9 cellular contexts compared by ENCODE assay signal in the genomic region with DNA sequence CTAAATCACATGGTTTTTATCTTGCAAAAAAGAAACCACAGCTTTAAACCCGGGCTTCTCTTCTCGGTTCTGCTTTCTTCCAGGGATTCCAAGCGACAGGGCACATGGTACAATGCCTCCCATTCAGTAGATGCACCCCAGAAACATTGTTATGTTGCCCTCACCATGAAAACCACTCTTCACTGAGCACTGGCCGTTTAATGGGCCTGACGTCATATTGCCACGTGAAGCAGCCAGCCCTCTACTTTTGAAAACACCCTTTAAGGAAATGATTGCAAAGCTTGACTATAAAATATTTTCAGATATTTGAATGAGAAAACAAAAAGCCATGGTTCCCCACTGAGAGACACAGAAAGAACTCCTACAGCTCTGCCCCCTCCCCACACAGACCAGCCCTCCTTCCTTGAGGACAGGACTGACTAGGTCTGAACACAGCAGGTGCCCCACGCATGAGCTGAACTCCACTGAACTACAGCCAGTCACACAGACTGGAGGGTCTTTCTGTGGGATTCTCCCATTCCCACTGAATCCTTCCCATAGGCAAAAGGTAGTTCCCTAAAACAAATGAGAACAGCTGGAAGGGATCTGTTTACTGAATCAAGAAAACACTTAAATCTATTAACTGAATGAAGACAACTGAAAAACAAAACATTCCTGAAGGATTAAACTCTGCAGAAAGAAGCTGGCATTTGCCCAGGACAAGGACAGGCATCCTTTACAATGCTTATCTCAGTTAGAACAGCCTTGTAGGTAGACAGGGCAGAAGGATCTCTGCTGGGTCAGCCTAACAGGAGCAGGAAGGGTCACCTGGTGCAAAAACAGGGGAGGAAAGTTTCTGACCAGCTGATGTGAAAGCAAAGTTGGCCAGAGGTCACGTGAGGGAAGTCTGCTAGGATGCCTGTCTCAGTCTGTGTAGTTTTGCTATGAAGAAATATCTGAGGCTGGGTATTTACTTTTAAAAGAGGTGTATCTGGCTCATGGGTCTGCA.
A peak's percentile ranks its signal among the peaks of the same experiment; 100 is the strongest.
DNase-seq lines count a peak whose midpoint lies in the region; ATAC-seq and TF ChIP-seq lines count a peak whose summit lies in the region.
"Had no signal": no experiment of that assay in that cellular context is flagged by ENCODE, and none has a peak within 500 bp of the region (broad histone marks: within the 10 kb centered on the region; RNA-seq: fewer than 3 reads in every experiment).

No MANE protein-coding gene starts in this region.

- no CpG with 5 or more reads among the region's 8 CpGs for WGBS in neuronal stem cell (ENCODE audit: extremely low coverage in 2 of 2, insufficient read length in 2 of 2, insufficient replicate concordance in 1 of 2), 2 donors

- H3K27me3 Mint-ChIP-seq in Calu3 (ENCODE audit: unreplicated experiment): no peaks in the 10 kb centered on the region
- peaks cover 1% of the 10 kb centered on the region for H3K27me3 Mint-ChIP-seq in dendritic cell treated with granulocyte-macrophage colony-stimulating factor and Interleukin-4, amounts not matched to agents 40 ng/mL and 50 ng/mL, for 4 days

- peak overlapping the region; percentile 32 for H3K4me3 Mint-ChIP-seq in Calu3 (ENCODE audit: low read depth, unreplicated experiment)
- no peak overlapping the region for H3K4me3 Mint-ChIP-seq in dendritic cell treated with granulocyte-macrophage colony-stimulating factor and Interleukin-4, amounts not matched to agents 40 ng/mL and 50 ng/mL, for 4 days

- peaks cover 3 to 9% of the 10 kb centered on the region in 2 donors for H3K9me3 ChIP-seq in neuronal stem cell (replicated peaks in 1 of 2; ENCODE audit: control insufficient read depth in 2 of 2, insufficient read depth in 1 of 2, low read depth in 1 of 2, low read length in 2 of 2)

- no peaks in the 10 kb centered on the region for H3K36me3 Mint-ChIP-seq in Calu3 (ENCODE audit: insufficient read depth, unreplicated experiment)
- H3K36me3 Mint-ChIP-seq in dendritic cell treated with granulocyte-macrophage colony-stimulating factor and Interleukin-4, amounts not matched to agents 40 ng/mL and 50 ng/mL, for 4 days (ENCODE audit: low read depth): no peaks in the 10 kb centered on the region

- peak; percentile 12 for DNase-seq in Calu3
- peak; percentile 28 to 58 for DNase-seq in NCI-H526 (lab: John Stamatoyannopoulos, UW)
- DNase-seq in neuronal stem cell (ENCODE audit: low spot score): no peak
- DNase-seq: NCI-H146 had no signal

- H3K18ac ChIP-seq in neuronal stem cell (ENCODE audit: low read length): peak overlapping the region; percentile 27

- H3K4me1 Mint-ChIP-seq in Calu3 (ENCODE audit: low read depth, unreplicated experiment): peaks cover 25% of the 10 kb centered on the region
- peaks cover 22% of the 10 kb centered on the region for H3K4me1 Mint-ChIP-seq in dendritic cell treated with granulocyte-macrophage colony-stimulating factor and Interleukin-4, amounts not matched to agents 40 ng/mL and 50 ng/mL, for 4 days (ENCODE audit: low read depth)

- no peak overlapping the region for H3K23ac ChIP-seq in neuronal stem cell (ENCODE audit: low read depth, low read length, poor library complexity)

- no peak overlapping the region for H3K14ac ChIP-seq in neuronal stem cell (ENCODE audit: low read length)

- no peaks in the 10 kb centered on the region for H3K79me1 ChIP-seq in neuronal stem cell (ENCODE audit: low read depth, low read length)

- no peaks in the 10 kb centered on the region for H3K36me3 ChIP-seq in neuronal stem cell (replicated peaks in 1 of 2; ENCODE audit: control insufficient read depth in 2 of 2, insufficient read depth in 2 of 2, low read length in 2 of 2)

- no peak overlapping the region for H3K4ac ChIP-seq in neuronal stem cell (ENCODE audit: low read length)

- H2AK5ac ChIP-seq in neuronal stem cell (ENCODE audit: low read depth, low read length): no peak overlapping the region

- H2AFZ ChIP-seq in neuronal stem cell (ENCODE audit: low read length): peak overlapping the region; percentile 50

- H4K8ac ChIP-seq in neuronal stem cell (ENCODE audit: low read depth, low read length): no peak overlapping the region

- BruUV-seq in Calu3 (replicated peaks; lab: Mats Ljungman, UMichigan): no TSS peak

- no peak overlapping the region for H3K4me3 ChIP-seq in neuronal stem cell (ENCODE audit: low read length in 2 of 2)

- ATAC-seq in HG03378 (IDR thresholded peaks at IDR 0.05; ENCODE audit: unreplicated experiment) (no peak), GM21390 (IDR thresholded peaks at IDR 0.05; ENCODE audit: unreplicated experiment) (no peak), GM19035 (IDR thresholded peaks at IDR 0.05; ENCODE audit: unreplicated experiment) (no peak), HG03469 (IDR thresholded peaks at IDR 0.05; ENCODE audit: unreplicated experiment) (no peak)

- H3K4me1 ChIP-seq in neuronal stem cell (ENCODE audit: control insufficient read depth in 2 of 2, insufficient read depth in 1 of 2, low read depth in 1 of 2, low read length in 2 of 2): peaks cover 9 to 11% of the 10 kb centered on the region in 2 donors

- intact Hi-C loops in Calu3 (cut with micrococcal nuclease; ENCODE audit: unreplicated experiment): no loop called here
- intact Hi-C loops in dendritic cell treated with granulocyte-macrophage colony-stimulating factor and Interleukin-4, amounts not matched to agents 40 ng/mL and 50 ng/mL, for 4 days (cut with micrococcal nuclease): no loop called here

- no peak overlapping the region for H2BK12ac ChIP-seq in neuronal stem cell (ENCODE audit: low read length)

- peak overlapping the region; percentile 74 for H3K27ac Mint-ChIP-seq in Calu3 (ENCODE audit: unreplicated experiment)
- peak overlapping the region; percentile 63 for H3K27ac Mint-ChIP-seq in dendritic cell treated with granulocyte-macrophage colony-stimulating factor and Interleukin-4, amounts not matched to agents 40 ng/mL and 50 ng/mL, for 4 days

- H3K27ac ChIP-seq in neuronal stem cell (replicated peaks; ENCODE audit: low read length): no peak overlapping the region

- CTCF ChIA-PET in Calu3 (lab: Charles Lee): no interaction called here

- H3K9ac ChIP-seq in neuronal stem cell (ENCODE audit: low read depth, low read length, poor library complexity): no peak overlapping the region

- no peak overlapping the region for H2BK15ac ChIP-seq in neuronal stem cell (ENCODE audit: low read length)

- H2BK5ac ChIP-seq in neuronal stem cell (ENCODE audit: low read length): no peak overlapping the region

- no peak for TF ChIP-seq CTCF in Calu3 (IDR thresholded peaks at IDR 0.05; ENCODE audit: unreplicated experiment)

- no peak overlapping the region for H3K4me2 ChIP-seq in neuronal stem cell (ENCODE audit: insufficient read depth, low read length, poor library complexity, severe bottlenecking)

- H3K9me3 Mint-ChIP-seq in Calu3 (ENCODE audit: low read depth, unreplicated experiment): no peaks in the 10 kb centered on the region
- no peaks in the 10 kb centered on the region for H3K9me3 Mint-ChIP-seq in dendritic cell treated with granulocyte-macrophage colony-stimulating factor and Interleukin-4, amounts not matched to agents 40 ng/mL and 50 ng/mL, for 4 days

- no peak overlapping the region for H4K91ac ChIP-seq in neuronal stem cell (ENCODE audit: low read depth, low read length, poor library complexity)

- H3K27me3 ChIP-seq in neuronal stem cell (ENCODE audit: control insufficient read depth in 3 of 3, insufficient read depth in 3 of 3, low read depth in 1 of 3, low read length in 3 of 3): no peaks in the 10 kb centered on the region

- H2BK120ac ChIP-seq in neuronal stem cell (ENCODE audit: low read depth, low read length): no peak overlapping the region
